ENCODE assay signal across 1 cellular context in the genomic region with DNA sequence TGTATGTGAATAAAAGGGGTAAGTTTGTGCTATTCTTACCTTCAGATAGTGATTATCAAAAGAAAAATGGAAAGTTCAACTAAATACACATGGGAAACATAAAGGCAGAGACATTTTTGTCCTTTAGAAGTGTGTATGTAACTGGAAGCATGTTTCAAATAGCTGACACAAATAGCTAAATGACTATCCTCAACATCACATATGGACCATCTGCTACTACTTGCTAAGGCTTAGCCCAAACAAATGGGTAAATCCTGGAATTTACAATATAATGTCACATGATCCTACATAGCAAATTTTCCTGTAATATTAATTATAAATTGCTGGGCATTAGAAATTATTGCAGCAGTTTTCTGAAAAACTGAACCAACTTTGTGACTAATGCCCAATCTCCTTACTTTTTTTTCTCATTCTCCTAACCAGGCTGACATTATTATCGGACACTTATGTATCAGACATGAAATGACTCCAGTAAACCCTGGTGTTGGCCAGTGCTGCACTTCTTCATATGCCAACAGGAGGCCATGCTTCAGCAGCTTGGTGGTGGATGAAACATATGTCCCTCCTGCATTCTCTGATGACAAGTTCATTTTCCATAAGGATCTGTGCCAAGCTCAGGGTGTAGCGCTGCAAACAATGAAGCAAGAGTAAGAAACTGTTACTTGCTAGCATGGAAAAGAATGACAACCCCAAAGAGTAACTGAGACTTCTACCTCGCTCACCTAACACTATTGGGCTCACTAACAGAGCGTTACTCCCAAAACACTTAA.
A peak's percentile ranks its signal among the peaks of the same experiment; 100 is the strongest.
TF ChIP-seq lines count a peak whose summit lies in the region.

No MANE protein-coding gene starts in this region.

TF ChIP-seq in HepG2, 621 proteins besides CTCF, POLR2A, EP300 and RAD21 (continued from another document and continues in another):
- TF ChIP-seq, protein P1, sequence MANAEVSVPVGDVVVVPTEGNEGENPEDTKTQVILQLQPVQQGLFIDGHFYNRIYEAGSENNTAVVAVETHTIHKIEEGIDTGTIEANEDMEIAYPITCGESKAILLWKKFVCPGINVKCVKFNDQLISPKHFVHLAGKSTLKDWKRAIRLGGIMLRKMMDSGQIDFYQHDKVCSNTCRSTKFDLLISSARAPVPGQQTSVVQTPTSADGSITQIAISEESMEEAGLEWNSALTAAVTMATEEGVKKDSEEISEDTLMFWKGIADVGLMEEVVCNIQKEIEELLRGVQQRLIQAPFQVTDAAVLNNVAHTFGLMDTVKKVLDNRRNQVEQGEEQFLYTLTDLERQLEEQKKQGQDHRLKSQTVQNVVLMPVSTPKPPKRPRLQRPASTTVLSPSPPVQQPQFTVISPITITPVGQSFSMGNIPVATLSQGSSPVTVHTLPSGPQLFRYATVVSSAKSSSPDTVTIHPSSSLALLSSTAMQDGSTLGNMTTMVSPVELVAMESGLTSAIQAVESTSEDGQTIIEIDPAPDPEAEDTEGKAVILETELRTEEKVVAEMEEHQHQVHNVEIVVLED (CRISPR knock-in tag; IDR thresholded peaks at IDR 0.05; ENCODE audit: borderline replicate concordance) = no peak
- TF ChIP-seq POLR2AphosphoS5 (IDR thresholded peaks at IDR 0.05; ENCODE audit: low read depth, low read length) (peak; percentile 79), HNRNPLL (IDR thresholded peaks at IDR 0.05; ENCODE audit: low read depth, low read length, poor library complexity, severe bottlenecking) (no peak), ZNF598 (CRISPR knock-in tag; IDR thresholded peaks at IDR 0.05; ENCODE audit: borderline replicate concordance) (no peak), ZNF766 (CRISPR knock-in tag; IDR thresholded peaks at IDR 0.05; ENCODE audit: borderline replicate concordance) (peak; percentile 48; the same call in 1 of the 2 replicates), DNMT3B (CRISPR knock-in tag; conservative IDR thresholded peaks at IDR 0.05) (no peak), MEIS2 (CRISPR knock-in tag; IDR thresholded peaks at IDR 0.05) (no peak), HOXA3 (CRISPR knock-in tag; IDR thresholded peaks at IDR 0.05) (0 out of 2 replicates have a peak, but pooled peaks have one; percentile 17), YEATS2 (CRISPR knock-in tag; IDR thresholded peaks at IDR 0.05; ENCODE audit: borderline replicate concordance) (no peak), PHF5A (CRISPR knock-in tag; IDR thresholded peaks at IDR 0.05; ENCODE audit: low read depth, unreplicated experiment) (peak; percentile 25), ARHGAP35 (CRISPR knock-in tag; IDR thresholded peaks at IDR 0.05; ENCODE audit: borderline replicate concordance) (no peak), KAT7 (CRISPR knock-in tag; IDR thresholded peaks at IDR 0.05; ENCODE audit: borderline replicate concordance) (no peak), ZNF510 (CRISPR knock-in tag; IDR thresholded peaks at IDR 0.05; ENCODE audit: low read depth) (peak; percentile 20; the same call in 1 of the 2 replicates), ETV6 (CRISPR knock-in tag; conservative IDR thresholded peaks at IDR 0.05) (no peak), ZNF562 (CRISPR knock-in tag; IDR thresholded peaks at IDR 0.05; ENCODE audit: borderline replicate concordance) (peak; percentile 51), ATF7-NPFF (CRISPR knock-in tag; IDR thresholded peaks at IDR 0.05; ENCODE audit: low read depth) (0 out of 2 replicates have a peak, but pooled peaks have one; percentile 59), MYC (CRISPR knock-in tag; IDR thresholded peaks at IDR 0.05; ENCODE audit: borderline replicate concordance) (no peak), ZNF547 (CRISPR knock-in tag; IDR thresholded peaks at IDR 0.05) (no peak), ATAD3A (CRISPR knock-in tag; IDR thresholded peaks at IDR 0.05) (no peak), GTF3A (CRISPR knock-in tag; conservative IDR thresholded peaks at IDR 0.05) (0 out of 2 replicates have a peak, but pooled peaks have one; percentile 17), ZNF496 (CRISPR knock-in tag; IDR thresholded peaks at IDR 0.05; ENCODE audit: insufficient replicate concordance) (no peak), RBM22 (optimal IDR thresholded peaks at IDR 0.05; ENCODE audit: low read length) (peak; percentile 56), ZBTB42 (CRISPR knock-in tag; IDR thresholded peaks at IDR 0.05) (no peak), ZNF253 (CRISPR knock-in tag; IDR thresholded peaks at IDR 0.05; ENCODE audit: borderline replicate concordance) (no peak), SMYD3 (CRISPR knock-in tag; IDR thresholded peaks at IDR 0.05) (peak; percentile 66; the same call in 1 of the 2 replicates), CEBPB (IDR thresholded peaks at IDR 0.05; ENCODE audit: borderline replicate concordance, low read depth, low read length) (no peak), BORCS8-MEF2B (CRISPR knock-in tag; IDR thresholded peaks at IDR 0.05) (peak; percentile 54; the same call in 1 of the 2 replicates)
- TF ChIP-seq, protein P2, sequence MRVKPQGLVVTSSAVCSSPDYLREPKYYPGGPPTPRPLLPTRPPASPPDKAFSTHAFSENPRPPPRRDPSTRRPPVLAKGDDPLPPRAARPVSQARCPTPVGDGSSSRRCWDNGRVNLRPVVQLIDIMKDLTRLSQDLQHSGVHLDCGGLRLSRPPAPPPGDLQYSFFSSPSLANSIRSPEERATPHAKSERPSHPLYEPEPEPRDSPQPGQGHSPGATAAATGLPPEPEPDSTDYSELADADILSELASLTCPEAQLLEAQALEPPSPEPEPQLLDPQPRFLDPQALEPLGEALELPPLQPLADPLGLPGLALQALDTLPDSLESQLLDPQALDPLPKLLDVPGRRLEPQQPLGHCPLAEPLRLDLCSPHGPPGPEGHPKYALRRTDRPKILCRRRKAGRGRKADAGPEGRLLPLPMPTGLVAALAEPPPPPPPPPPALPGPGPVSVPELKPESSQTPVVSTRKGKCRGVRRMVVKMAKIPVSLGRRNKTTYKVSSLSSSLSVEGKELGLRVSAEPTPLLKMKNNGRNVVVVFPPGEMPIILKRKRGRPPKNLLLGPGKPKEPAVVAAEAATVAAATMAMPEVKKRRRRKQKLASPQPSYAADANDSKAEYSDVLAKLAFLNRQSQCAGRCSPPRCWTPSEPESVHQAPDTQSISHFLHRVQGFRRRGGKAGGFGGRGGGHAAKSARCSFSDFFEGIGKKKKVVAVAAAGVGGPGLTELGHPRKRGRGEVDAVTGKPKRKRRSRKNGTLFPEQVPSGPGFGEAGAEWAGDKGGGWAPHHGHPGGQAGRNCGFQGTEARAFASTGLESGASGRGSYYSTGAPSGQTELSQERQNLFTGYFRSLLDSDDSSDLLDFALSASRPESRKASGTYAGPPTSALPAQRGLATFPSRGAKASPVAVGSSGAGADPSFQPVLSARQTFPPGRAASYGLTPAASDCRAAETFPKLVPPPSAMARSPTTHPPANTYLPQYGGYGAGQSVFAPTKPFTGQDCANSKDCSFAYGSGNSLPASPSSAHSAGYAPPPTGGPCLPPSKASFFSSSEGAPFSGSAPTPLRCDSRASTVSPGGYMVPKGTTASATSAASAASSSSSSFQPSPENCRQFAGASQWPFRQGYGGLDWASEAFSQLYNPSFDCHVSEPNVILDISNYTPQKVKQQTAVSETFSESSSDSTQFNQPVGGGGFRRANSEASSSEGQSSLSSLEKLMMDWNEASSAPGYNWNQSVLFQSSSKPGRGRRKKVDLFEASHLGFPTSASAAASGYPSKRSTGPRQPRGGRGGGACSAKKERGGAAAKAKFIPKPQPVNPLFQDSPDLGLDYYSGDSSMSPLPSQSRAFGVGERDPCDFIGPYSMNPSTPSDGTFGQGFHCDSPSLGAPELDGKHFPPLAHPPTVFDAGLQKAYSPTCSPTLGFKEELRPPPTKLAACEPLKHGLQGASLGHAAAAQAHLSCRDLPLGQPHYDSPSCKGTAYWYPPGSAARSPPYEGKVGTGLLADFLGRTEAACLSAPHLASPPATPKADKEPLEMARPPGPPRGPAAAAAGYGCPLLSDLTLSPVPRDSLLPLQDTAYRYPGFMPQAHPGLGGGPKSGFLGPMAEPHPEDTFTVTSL (CRISPR knock-in tag; IDR thresholded peaks at IDR 0.05; ENCODE audit: borderline replicate concordance) = no peak
- TF ChIP-seq, protein P3, sequence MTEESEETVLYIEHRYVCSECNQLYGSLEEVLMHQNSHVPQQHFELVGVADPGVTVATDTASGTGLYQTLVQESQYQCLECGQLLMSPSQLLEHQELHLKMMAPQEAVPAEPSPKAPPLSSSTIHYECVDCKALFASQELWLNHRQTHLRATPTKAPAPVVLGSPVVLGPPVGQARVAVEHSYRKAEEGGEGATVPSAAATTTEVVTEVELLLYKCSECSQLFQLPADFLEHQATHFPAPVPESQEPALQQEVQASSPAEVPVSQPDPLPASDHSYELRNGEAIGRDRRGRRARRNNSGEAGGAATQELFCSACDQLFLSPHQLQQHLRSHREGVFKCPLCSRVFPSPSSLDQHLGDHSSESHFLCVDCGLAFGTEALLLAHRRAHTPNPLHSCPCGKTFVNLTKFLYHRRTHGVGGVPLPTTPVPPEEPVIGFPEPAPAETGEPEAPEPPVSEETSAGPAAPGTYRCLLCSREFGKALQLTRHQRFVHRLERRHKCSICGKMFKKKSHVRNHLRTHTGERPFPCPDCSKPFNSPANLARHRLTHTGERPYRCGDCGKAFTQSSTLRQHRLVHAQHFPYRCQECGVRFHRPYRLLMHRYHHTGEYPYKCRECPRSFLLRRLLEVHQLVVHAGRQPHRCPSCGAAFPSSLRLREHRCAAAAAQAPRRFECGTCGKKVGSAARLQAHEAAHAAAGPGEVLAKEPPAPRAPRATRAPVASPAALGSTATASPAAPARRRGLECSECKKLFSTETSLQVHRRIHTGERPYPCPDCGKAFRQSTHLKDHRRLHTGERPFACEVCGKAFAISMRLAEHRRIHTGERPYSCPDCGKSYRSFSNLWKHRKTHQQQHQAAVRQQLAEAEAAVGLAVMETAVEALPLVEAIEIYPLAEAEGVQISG (CRISPR knock-in tag; IDR thresholded peaks at IDR 0.05) = no peak
- TF ChIP-seq, protein P4, sequence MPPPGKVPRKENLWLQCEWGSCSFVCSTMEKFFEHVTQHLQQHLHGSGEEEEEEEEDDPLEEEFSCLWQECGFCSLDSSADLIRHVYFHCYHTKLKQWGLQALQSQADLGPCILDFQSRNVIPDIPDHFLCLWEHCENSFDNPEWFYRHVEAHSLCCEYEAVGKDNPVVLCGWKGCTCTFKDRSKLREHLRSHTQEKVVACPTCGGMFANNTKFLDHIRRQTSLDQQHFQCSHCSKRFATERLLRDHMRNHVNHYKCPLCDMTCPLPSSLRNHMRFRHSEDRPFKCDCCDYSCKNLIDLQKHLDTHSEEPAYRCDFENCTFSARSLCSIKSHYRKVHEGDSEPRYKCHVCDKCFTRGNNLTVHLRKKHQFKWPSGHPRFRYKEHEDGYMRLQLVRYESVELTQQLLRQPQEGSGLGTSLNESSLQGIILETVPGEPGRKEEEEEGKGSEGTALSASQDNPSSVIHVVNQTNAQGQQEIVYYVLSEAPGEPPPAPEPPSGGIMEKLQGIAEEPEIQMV (CRISPR knock-in tag; IDR thresholded peaks at IDR 0.05; ENCODE audit: low read depth) = no peak
- TF ChIP-seq, protein P5, sequence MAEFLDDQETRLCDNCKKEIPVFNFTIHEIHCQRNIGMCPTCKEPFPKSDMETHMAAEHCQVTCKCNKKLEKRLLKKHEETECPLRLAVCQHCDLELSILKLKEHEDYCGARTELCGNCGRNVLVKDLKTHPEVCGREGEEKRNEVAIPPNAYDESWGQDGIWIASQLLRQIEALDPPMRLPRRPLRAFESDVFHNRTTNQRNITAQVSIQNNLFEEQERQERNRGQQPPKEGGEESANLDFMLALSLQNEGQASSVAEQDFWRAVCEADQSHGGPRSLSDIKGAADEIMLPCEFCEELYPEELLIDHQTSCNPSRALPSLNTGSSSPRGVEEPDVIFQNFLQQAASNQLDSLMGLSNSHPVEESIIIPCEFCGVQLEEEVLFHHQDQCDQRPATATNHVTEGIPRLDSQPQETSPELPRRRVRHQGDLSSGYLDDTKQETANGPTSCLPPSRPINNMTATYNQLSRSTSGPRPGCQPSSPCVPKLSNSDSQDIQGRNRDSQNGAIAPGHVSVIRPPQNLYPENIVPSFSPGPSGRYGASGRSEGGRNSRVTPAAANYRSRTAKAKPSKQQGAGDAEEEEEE (CRISPR knock-in tag; IDR thresholded peaks at IDR 0.05; ENCODE audit: borderline replicate concordance) = no peak
- TF ChIP-seq, protein P6, sequence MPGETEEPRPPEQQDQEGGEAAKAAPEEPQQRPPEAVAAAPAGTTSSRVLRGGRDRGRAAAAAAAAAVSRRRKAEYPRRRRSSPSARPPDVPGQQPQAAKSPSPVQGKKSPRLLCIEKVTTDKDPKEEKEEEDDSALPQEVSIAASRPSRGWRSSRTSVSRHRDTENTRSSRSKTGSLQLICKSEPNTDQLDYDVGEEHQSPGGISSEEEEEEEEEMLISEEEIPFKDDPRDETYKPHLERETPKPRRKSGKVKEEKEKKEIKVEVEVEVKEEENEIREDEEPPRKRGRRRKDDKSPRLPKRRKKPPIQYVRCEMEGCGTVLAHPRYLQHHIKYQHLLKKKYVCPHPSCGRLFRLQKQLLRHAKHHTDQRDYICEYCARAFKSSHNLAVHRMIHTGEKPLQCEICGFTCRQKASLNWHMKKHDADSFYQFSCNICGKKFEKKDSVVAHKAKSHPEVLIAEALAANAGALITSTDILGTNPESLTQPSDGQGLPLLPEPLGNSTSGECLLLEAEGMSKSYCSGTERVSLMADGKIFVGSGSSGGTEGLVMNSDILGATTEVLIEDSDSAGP (CRISPR knock-in tag; IDR thresholded peaks at IDR 0.05; ENCODE audit: borderline replicate concordance) = no peak
- TF ChIP-seq, protein P7, sequence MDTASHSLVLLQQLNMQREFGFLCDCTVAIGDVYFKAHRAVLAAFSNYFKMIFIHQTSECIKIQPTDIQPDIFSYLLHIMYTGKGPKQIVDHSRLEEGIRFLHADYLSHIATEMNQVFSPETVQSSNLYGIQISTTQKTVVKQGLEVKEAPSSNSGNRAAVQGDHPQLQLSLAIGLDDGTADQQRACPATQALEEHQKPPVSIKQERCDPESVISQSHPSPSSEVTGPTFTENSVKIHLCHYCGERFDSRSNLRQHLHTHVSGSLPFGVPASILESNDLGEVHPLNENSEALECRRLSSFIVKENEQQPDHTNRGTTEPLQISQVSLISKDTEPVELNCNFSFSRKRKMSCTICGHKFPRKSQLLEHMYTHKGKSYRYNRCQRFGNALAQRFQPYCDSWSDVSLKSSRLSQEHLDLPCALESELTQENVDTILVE (CRISPR knock-in tag; IDR thresholded peaks at IDR 0.05) = no peak
